ENCODE assay signal across 8 cellular contexts in genomic region chr12:21527451-21528180, GRCh38.
DNase-seq lines count a peak whose midpoint lies in the region; ATAC-seq, FAIRE-seq and TF ChIP-seq lines count a peak whose summit lies in the region.

No MANE protein-coding gene starts in this region.

- TF ChIP-seq CTCF in choroid plexus epithelial cell (conservative IDR thresholded peaks at IDR 0.05; ENCODE audit: low read depth, low read length), result no peak

- peak; percentile 91 for ATAC-seq in HG02840 (IDR thresholded peaks at IDR 0.05; ENCODE audit: low FRiP score, unreplicated experiment)

- peak; percentile 80 for FAIRE-seq in GM18507 (lab: Jason Lieb, UNC)

- DNase-seq in GM18507 (ENCODE audit: extremely low spot score, insufficient read length, low read depth), result peak; percentile 44
- DNase-seq in NCI-H1694 (lab: John Stamatoyannopoulos, UW), result peak; percentile 39
- peak; percentile 20 for DNase-seq in activated CD4-positive, CD25-positive, alpha-beta regulatory T cell treated with anti-CD3 and anti-CD28 coated beads, Interleukin-2, amount 50 U/mL, for 16 hours (ENCODE audit: low read depth, low spot score)
- peak; percentile 48 for DNase-seq in choroid plexus epithelial cell (ENCODE audit: low read depth)
- peak; percentile 76 for DNase-seq in kidney tubule cell (ENCODE audit: low spot score)
- DNase-seq in stimulated activated CD4-positive, alpha-beta T cell treated with anti-CD3 and anti-CD28 coated beads, Interleukin-1b, Interleukin-23, amount 100 ng/mL, for 4 hours (ENCODE audit: low read depth in 2 of 2), result peak; percentile 9 to 46
- no peak for DNase-seq in SKM-1 (lab: John Stamatoyannopoulos, UW; ENCODE audit: unreplicated experiment)

- peak overlapping the region; percentile 69 for H3K4me3 ChIP-seq in choroid plexus epithelial cell (ENCODE audit: low read depth, low read length)
